In genomic region chr2:168912466-168913170, GRCh38 we compare ENCODE assay signal across 10 cellular contexts. TPM values are rescaled to one million over a fixed set of nuclear protein-coding genes. Genes with fewer than 3 reads are reported as not detected.
DNase-seq lines count a peak whose midpoint lies in the region; TF ChIP-seq lines count a peak whose summit lies in the region.
"Had no signal": no experiment of that assay in that cellular context is flagged by ENCODE, and none has a peak within 500 bp of the region (broad histone marks: within the 10 kb centered on the region; RNA-seq: fewer than 3 reads in every experiment).

No MANE protein-coding gene starts in this region.

- 28 to 57% (median 34%) methylated on average over 19 to 20 of the region's 20 CpGs for whole genome bisulfite sequencing in stomach, 5 donors
- 26 to 59% (median 47%) methylated on average over 20 of the region's 20 CpGs for WGBS in spleen, 5 donors

- H3K9me3 Mint-ChIP-seq in activated CD4-positive, alpha-beta T cell treated with anti-CD3 and anti-CD28 coated beads, Interleukin-2, amount 10 ng/mL, durations not matched to agents 24 days and 14 days, result peaks cover 4% of the 10 kb centered on the region
- H3K9me3 Mint-ChIP-seq in activated naive CD8-positive, alpha-beta T cell treated with anti-CD3 and anti-CD28 coated beads for 36 hours, result peaks cover 4% of the 10 kb centered on the region

- H3K9me3 ChIP-seq in iPS-15b (ENCODE audit: control insufficient read depth, insufficient read depth, low read length) (peaks cover 2% of the 10 kb centered on the region), stomach (peaks cover 0 to 4% (median 2%) of the 10 kb centered on the region in 4 donors), spleen (peaks cover 0 to 7% (median 3%) of the 10 kb centered on the region in 8 donors)

- H3K4me1 ChIP-seq in iPS-15b (ENCODE audit: control insufficient read depth, insufficient read depth, low read length) (peaks cover 31% of the 10 kb centered on the region), stomach (peaks cover 0 to 6% (median 2%) of the 10 kb centered on the region in 4 donors), spleen (peaks cover 0 to 7% (median 2%) of the 10 kb centered on the region in 6 donors)

- peaks cover 5% of the 10 kb centered on the region for H3K27me3 ChIP-seq in iPS-15b (ENCODE audit: control insufficient read depth, insufficient read depth, low read length)
- peaks cover 0 to 3% (median 0%) of the 10 kb centered on the region in 3 donors for H3K27me3 ChIP-seq in stomach
- peaks cover 0 to 32% (median 7%) of the 10 kb centered on the region in 7 donors for H3K27me3 ChIP-seq in spleen (replicated peaks in 1 of 7)

- no peak overlapping the region for H3K27ac Mint-ChIP-seq in activated CD4-positive, alpha-beta T cell treated with anti-CD3 and anti-CD28 coated beads, Interleukin-2, amount 10 ng/mL, durations not matched to agents 24 days and 14 days
- no peak overlapping the region for H3K27ac Mint-ChIP-seq in activated naive CD8-positive, alpha-beta T cell treated with anti-CD3 and anti-CD28 coated beads for 36 hours
- H3K27ac Mint-ChIP-seq: CD4-positive, CD25-positive, alpha-beta regulatory T cell had no signal

- no peak for TF ChIP-seq POLR2A in stomach (IDR thresholded peaks at IDR 0.05)
- TF ChIP-seq POLR2A in spleen (IDR thresholded peaks at IDR 0.05), result no peak

- H3K36me3 Mint-ChIP-seq in activated CD4-positive, alpha-beta T cell treated with anti-CD3 and anti-CD28 coated beads, Interleukin-2, amount 10 ng/mL, durations not matched to agents 24 days and 14 days (ENCODE audit: low read depth), result peaks cover 2% of the 10 kb centered on the region
- no peaks in the 10 kb centered on the region for H3K36me3 Mint-ChIP-seq in activated naive CD8-positive, alpha-beta T cell treated with anti-CD3 and anti-CD28 coated beads for 36 hours

- H3K4me1 Mint-ChIP-seq in activated CD4-positive, alpha-beta T cell treated with anti-CD3 and anti-CD28 coated beads, Interleukin-2, amount 10 ng/mL, durations not matched to agents 24 days and 14 days, result peaks cover 9% of the 10 kb centered on the region
- peaks cover 8% of the 10 kb centered on the region for H3K4me1 Mint-ChIP-seq in activated naive CD8-positive, alpha-beta T cell treated with anti-CD3 and anti-CD28 coated beads for 36 hours

- TF ChIP-seq EP300 in stomach (IDR thresholded peaks at IDR 0.05), result no peak

- peak overlapping the region; percentile 56 for H3K4me3 Mint-ChIP-seq in activated CD4-positive, alpha-beta T cell treated with anti-CD3 and anti-CD28 coated beads, Interleukin-2, amount 10 ng/mL, durations not matched to agents 24 days and 14 days
- peak overlapping the region; percentile 48 for H3K4me3 Mint-ChIP-seq in activated naive CD8-positive, alpha-beta T cell treated with anti-CD3 and anti-CD28 coated beads for 36 hours

- H3K27ac ChIP-seq in stomach, result no peak overlapping the region
- no peak overlapping the region for H3K27ac ChIP-seq in spleen

- TF ChIP-seq CTCF in stomach (IDR thresholded peaks at IDR 0.05) (no peak), spleen (IDR thresholded peaks at IDR 0.05 in 8 of 11, conservative IDR thresholded peaks at IDR 0.05 in 3 of 11) (no peak)

- DNase-seq in activated CD4-positive, alpha-beta T cell treated with anti-CD3 and anti-CD28 coated beads, Interleukin-2, amount 10 ng/mL, durations not matched to agents 24 days and 14 days, result no peak
- DNase-seq in activated CD4-positive, alpha-beta T cell treated with anti-CD3 and anti-CD28 coated beads for 1 hour, result no peak
- peak; percentile 6 for DNase-seq in activated naive CD8-positive, alpha-beta T cell treated with anti-CD3 and anti-CD28 coated beads for 36 hours
- DNase-seq in stomach, result peak; percentile 29
- DNase-seq in pons (ENCODE audit: low spot score), result no peak
- DNase-seq in stimulated activated CD4-positive, alpha-beta T cell treated with anti-CD3 and anti-CD28 coated beads, Interleukin-2, amount 100 ng/mL, for 24 hours, result no peak
- no peak for DNase-seq in spleen
- DNase-seq: CD4-positive, CD25-positive, alpha-beta regulatory T cell had no signal

- H3K4me3 ChIP-seq in iPS-15b (ENCODE audit: low read depth, low read length), result peak overlapping the region; percentile 60
- no peak overlapping the region for H3K4me3 ChIP-seq in stomach
- H3K4me3 ChIP-seq in spleen, result peak overlapping the region in 1 of 8 donors; percentile 14
- H3K4me3 ChIP-seq: lung had no signal

- intact Hi-C loops in activated CD4-positive, alpha-beta T cell treated with anti-CD3 and anti-CD28 coated beads, Interleukin-2, amount 10 ng/mL, durations not matched to agents 24 days and 14 days (cut with micrococcal nuclease), result no loop called here
- intact Hi-C loops in stomach (cut with DNase I; ENCODE audit: low total_unique reads) (loop anchor here (10.0 kb wide), 1 partner anchor 568 kb away; no protein-coding TSS in a partner anchor), spleen (cut with DNase I; ENCODE audit: low total_unique reads) (no loop called here)

- no peaks in the 10 kb centered on the region for H3K36me3 ChIP-seq in iPS-15b (ENCODE audit: control insufficient read depth, insufficient read depth, low read length)
- H3K36me3 ChIP-seq in stomach, result no peaks in the 10 kb centered on the region
- H3K36me3 ChIP-seq in spleen, result no peaks in the 10 kb centered on the region

- no peak overlapping the region for H3K9ac ChIP-seq in iPS-15b (ENCODE audit: low read depth, low read length)

- peaks cover 35% of the 10 kb centered on the region for H3K27me3 Mint-ChIP-seq in activated CD4-positive, alpha-beta T cell treated with anti-CD3 and anti-CD28 coated beads, Interleukin-2, amount 10 ng/mL, durations not matched to agents 24 days and 14 days
- peaks cover 45% of the 10 kb centered on the region for H3K27me3 Mint-ChIP-seq in activated naive CD8-positive, alpha-beta T cell treated with anti-CD3 and anti-CD28 coated beads for 36 hours

RNA-seq across cellular contexts. Expression of gene G6PC2, which starts 11.5 kb away (rescaled TPM):
- not detected in 2 replicates for total RNA-seq in activated CD4-positive, alpha-beta T cell treated with anti-CD3 and anti-CD28 coated beads, Interleukin-2, amount 10 ng/mL, durations not matched to agents 24 days and 14 days
- not detected for total RNA-seq in activated naive CD8-positive, alpha-beta T cell treated with anti-CD3 and anti-CD28 coated beads for 36 hours
- total RNA-seq in stomach (under 1 TPM in 1 of 5 donors, not detected in 4; 0.55 TPM), spleen (not detected)
- polyA plus RNA-seq in stomach (not detected), spleen (not detected)
- total RNA-seq: CD4-positive, CD25-positive, alpha-beta regulatory T cell had no signal
- polyA plus RNA-seq: CD4-positive, CD25-positive, alpha-beta regulatory T cell had no signal

RNA-seq across cellular contexts. Expression of gene SPC25, which starts 22.4 kb away (rescaled TPM):
- total RNA-seq in activated CD4-positive, alpha-beta T cell treated with anti-CD3 and anti-CD28 coated beads, Interleukin-2, amount 10 ng/mL, durations not matched to agents 24 days and 14 days, result 22.5 and 22.8 TPM in 2 replicates
- 10 to 100 TPM; 33.7 to 37.1 TPM for total RNA-seq in activated naive CD8-positive, alpha-beta T cell treated with anti-CD3 and anti-CD28 coated beads for 36 hours
- 1 to 10 TPM in 1 of 5 donors, under 1 TPM in 1, not detected in 3; 0.87 to 2.9 TPM for total RNA-seq in stomach
- polyA plus RNA-seq in stomach, result 1 to 10 TPM; 2.6 to 4.7 (median 4.5) TPM
- total RNA-seq in spleen, result 1 to 10 TPM in 5 of 7 donors, under 1 TPM in 1, not detected in 1; 0.25 to 3.5 (median 2.1) TPM
- polyA plus RNA-seq in spleen, result 1 to 10 TPM in 2 of 3 donors, under 1 TPM in 1; 0.54 to 4.2 (median 2.8) TPM

Comparison
In these comparisons a context has a peak if more than half of its experiments do, and no peak if none do; other contexts are left out.
1. DNase-seq: peak in activated naive CD8-positive, alpha-beta T cell treated with anti-CD3 and anti-CD28 coated beads for 36 hours (single experiment) and stomach (single experiment); none in activated CD4-positive, alpha-beta T cell treated with anti-CD3 and anti-CD28 coated beads, Interleukin-2, amount 10 ng/mL, durations not matched to agents 24 days and 14 days (single experiment), activated CD4-positive, alpha-beta T cell treated with anti-CD3 and anti-CD28 coated beads for 1 hour (single experiment), pons (single experiment), stimulated activated CD4-positive, alpha-beta T cell treated with anti-CD3 and anti-CD28 coated beads, Interleukin-2, amount 100 ng/mL, for 24 hours (0 of 2) and spleen (single experiment).